ENCODE assay signal across 8 cellular contexts in genomic region chr14:50045837-50046236, GRCh38.
A peak's percentile ranks its signal among the peaks of the same experiment; 100 is the strongest.
DNase-seq lines count a peak whose midpoint lies in the region; ATAC-seq, FAIRE-seq and TF ChIP-seq lines count a peak whose summit lies in the region.

No MANE protein-coding gene starts in this region.

- H3K4me3 ChIP-seq in endodermal cell (ENCODE audit: low read length) = no peak overlapping the region
- no peak overlapping the region for H3K4me3 ChIP-seq in sigmoid colon

- H3K9me3 ChIP-seq in endodermal cell (ENCODE audit: control insufficient read depth, low read length) = no peaks in the 10 kb centered on the region
- no peaks in the 10 kb centered on the region for H3K9me3 ChIP-seq in sigmoid colon

- H3K4me3 Mint-ChIP-seq in T-cell (peak overlapping the region in 2 of 3 donors; percentile 37 to 69), endodermal cell (no peak overlapping the region)

- CTCF ChIA-PET in T-cell (lab: Charles Lee) = interaction anchor here (0.6 to 1.7 kb wide), 2 partner anchors 16 to 106 kb away, joined by 3 to 8 read pairs; no protein-coding TSS in a partner anchor

- no peak for TF ChIP-seq EP300 in sigmoid colon (IDR thresholded peaks at IDR 0.05)

- H3K27ac Mint-ChIP-seq in T-cell (peak overlapping the region; percentile 90 to 96), endodermal cell (peak overlapping the region; percentile 76)

- H3K27me3 Mint-ChIP-seq in T-cell (no peaks in the 10 kb centered on the region), endodermal cell (ENCODE audit: insufficient read depth) (no peaks in the 10 kb centered on the region)

- no peaks in the 10 kb centered on the region for H3K9me3 Mint-ChIP-seq in T-cell
- peaks cover 10% of the 10 kb centered on the region for H3K9me3 Mint-ChIP-seq in endodermal cell

- peak; percentile 18 for FAIRE-seq in GM18507 (lab: Jason Lieb, UNC)

- WGBS in endodermal cell (ENCODE audit: insufficient coverage in 1 of 2, insufficient read length in 1 of 2), 2 experiments = 95% methylated on average over 2 of the region's 2 CpGs
- WGBS in sigmoid colon, 2 donors = 97 to 98% methylated on average over 2 of the region's 2 CpGs

- H3K27me3 ChIP-seq in endodermal cell (ENCODE audit: control insufficient read depth, insufficient read depth, low read length, poor library complexity, severe bottlenecking) = no peaks in the 10 kb centered on the region
- H3K27me3 ChIP-seq in sigmoid colon = no peaks in the 10 kb centered on the region

- peaks cover 3% of the 10 kb centered on the region for H3K4me1 ChIP-seq in endodermal cell (ENCODE audit: control insufficient read depth, insufficient read depth, low read length)
- H3K4me1 ChIP-seq in sigmoid colon = peaks cover 0 to 21% (median 20%) of the 10 kb centered on the region in 4 donors

- no peaks in the 10 kb centered on the region for H3K36me3 ChIP-seq in endodermal cell (ENCODE audit: control insufficient read depth, insufficient read depth, low read length)
- no peaks in the 10 kb centered on the region for H3K36me3 ChIP-seq in sigmoid colon

- no peak for TF ChIP-seq POLR2A in sigmoid colon (IDR thresholded peaks at IDR 0.05)

- H3K27ac ChIP-seq in endodermal cell (ENCODE audit: low read depth, low read length) (no peak overlapping the region), sigmoid colon (peak overlapping the region; percentile 66 to 79 (median 72))

- intact Hi-C loops in sigmoid colon (cut with DNase I) = no loop called here

- no peak for ATAC-seq in T-cell (replicated peaks in 1 of 4)
- ATAC-seq in GM18868 (IDR thresholded peaks at IDR 0.05; ENCODE audit: unreplicated experiment) = no peak

- TF ChIP-seq CTCF in endodermal cell (conservative IDR thresholded peaks at IDR 0.05) (no peak), sigmoid colon (IDR thresholded peaks at IDR 0.05) (no peak)

- peaks cover 36% of the 10 kb centered on the region for H3K36me3 Mint-ChIP-seq in T-cell
- peaks cover 2% of the 10 kb centered on the region for H3K36me3 Mint-ChIP-seq in endodermal cell (ENCODE audit: low read depth)

- no peak for DNase-seq in GM18507 (ENCODE audit: extremely low spot score, insufficient read length, low read depth)
- DNase-seq in T-cell = no peak
- DNase-seq in endodermal cell = peak; percentile 65
- no peak for DNase-seq in sigmoid colon
- DNase-seq in T1000 (lab: John Stamatoyannopoulos, UW) = no peak
- no peak for DNase-seq in HCEC 1CT
- DNase-seq in activated CD4-positive, CD25-positive, alpha-beta regulatory T cell treated with anti-CD3 and anti-CD28 coated beads, Interleukin-2, amount 50 U/mL, for 72 hours = no peak

- POLR2A ChIA-PET in T-cell (lab: Charles Lee) = no interaction called here

- H3K9ac ChIP-seq in endodermal cell (ENCODE audit: extremely low read depth, low read length, poor library complexity, severe bottlenecking) = no peak overlapping the region

- H3K4me1 Mint-ChIP-seq in T-cell (peaks cover 55 to 72% (median 68%) of the 10 kb centered on the region in 3 donors), endodermal cell (peaks cover 11% of the 10 kb centered on the region)
